Comparison of ENCODE assay signal across 11 cellular contexts in the genomic region with DNA sequence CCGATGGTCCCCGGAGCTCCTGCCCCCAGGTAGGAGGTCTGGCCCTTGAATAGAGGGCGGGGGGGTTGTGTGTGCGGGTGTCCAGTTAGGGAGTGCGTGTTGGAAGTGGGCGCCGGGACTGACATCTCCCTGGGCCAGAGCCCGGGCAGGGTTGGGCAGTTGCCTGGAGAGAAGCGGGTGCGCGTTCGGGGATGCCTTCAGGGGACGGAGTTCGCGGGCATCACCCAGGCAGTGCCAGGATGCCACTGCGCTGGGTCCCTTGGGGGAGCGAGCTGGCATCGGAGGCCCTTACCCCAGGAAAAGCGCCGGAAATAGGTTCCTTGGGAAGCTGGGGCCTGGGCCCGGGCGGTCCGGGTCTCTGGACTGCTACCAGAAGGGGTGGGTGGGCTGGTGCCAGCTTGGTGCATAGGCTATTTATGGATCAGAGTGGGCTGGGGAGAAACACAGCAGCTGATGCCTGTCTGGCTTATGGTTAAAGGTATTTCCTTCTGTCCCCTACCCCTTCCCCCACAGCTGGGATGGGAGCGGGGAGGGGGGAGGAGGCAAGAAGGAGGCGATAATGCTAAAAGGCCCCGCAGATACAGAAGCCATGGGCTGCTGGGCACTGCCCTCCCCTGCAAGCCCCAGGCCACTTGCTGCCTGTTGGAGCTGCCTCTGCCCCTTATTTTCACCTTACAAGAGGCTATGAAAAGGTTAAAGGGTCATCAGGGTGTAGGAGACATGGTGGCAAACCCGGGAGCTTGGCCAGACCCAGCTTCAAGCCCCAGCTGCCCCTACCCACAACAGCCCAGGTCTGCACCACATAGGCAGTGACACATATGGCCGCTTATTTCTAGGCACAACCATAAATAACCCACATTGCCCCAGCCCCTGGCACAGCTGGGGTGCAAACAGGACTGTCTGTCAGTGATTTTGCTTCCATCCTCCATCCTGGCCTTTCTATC. TPM values are rescaled to one million over a fixed set of nuclear protein-coding genes. Genes with fewer than 3 reads are reported as not detected.
DNase-seq lines count a peak whose midpoint lies in the region; ATAC-seq and TF ChIP-seq lines count a peak whose summit lies in the region.
"Had no signal": no experiment of that assay in that cellular context is flagged by ENCODE, and none has a peak within 500 bp of the region (broad histone marks: within the 10 kb centered on the region; RNA-seq: fewer than 3 reads in every experiment).

No MANE protein-coding gene starts in this region.

- no peak for TF ChIP-seq CTCF in KMS-11 (conservative IDR thresholded peaks at IDR 0.05; ENCODE audit: low read depth, low read length)
- TF ChIP-seq CTCF in neural progenitor cell (IDR thresholded peaks at IDR 0.05): no peak

- H3K4me1 ChIP-seq in BLaER1 (peaks cover 61% of the 10 kb centered on the region), KMS-11 (ENCODE audit: low read depth, poor library complexity, severe bottlenecking) (no peaks in the 10 kb centered on the region), neural progenitor cell (peaks cover 10% of the 10 kb centered on the region)

- 0 out of 2 replicates have a peak overlapping the region, but pooled peaks have one; percentile 31 for H3K9ac ChIP-seq in BLaER1
- H3K9ac ChIP-seq in KMS-11: no peak overlapping the region
- no peak overlapping the region for H3K9ac ChIP-seq in neural progenitor cell

- H3K79me2 ChIP-seq in KMS-11 (ENCODE audit: insufficient read depth, low read depth) (no peaks in the 10 kb centered on the region), neural progenitor cell (ENCODE audit: low read depth) (no peaks in the 10 kb centered on the region)

- no peak overlapping the region for H3K27ac Mint-ChIP-seq in effector memory CD8-positive, alpha-beta T cell
- no peak overlapping the region for H3K27ac Mint-ChIP-seq in neural progenitor cell
- H3K27ac Mint-ChIP-seq: activated CD8-positive, alpha-beta memory T cell treated with anti-CD3 and anti-CD28 coated beads, Interleukin-2, amount 10 ng/mL, durations not matched to agents 7 days and 5 days; natural killer cell treated with Interleukin-12 subunit alpha and Interleukin-12 subunit beta and Interleukin-15 and Interleukin-18, amount 100 ng/mL, for 72 hours had no signal

- peaks cover 13 to 55% of the 10 kb centered on the region in 2 donors for H3K27me3 Mint-ChIP-seq in effector memory CD8-positive, alpha-beta T cell
- H3K27me3 Mint-ChIP-seq in neural progenitor cell (ENCODE audit: insufficient read depth, low read depth): peaks cover 22% of the 10 kb centered on the region

- peak overlapping the region; percentile 26; the same call in 1 of the 2 replicates for H2AFZ ChIP-seq in KMS-11 (ENCODE audit: low read depth)
- peak overlapping the region; percentile 75 for H2AFZ ChIP-seq in neural progenitor cell (replicated peaks)

- ATAC-seq in effector memory CD8-positive, alpha-beta T cell (replicated peaks): no peak
- no peak for ATAC-seq in GM21526 (IDR thresholded peaks at IDR 0.05; ENCODE audit: low FRiP score, unreplicated experiment)

- H3K4me1 Mint-ChIP-seq in effector memory CD8-positive, alpha-beta T cell (ENCODE audit: low read depth in 2 of 2): peaks cover 5 to 14% of the 10 kb centered on the region in 2 donors
- peaks cover 18% of the 10 kb centered on the region for H3K4me1 Mint-ChIP-seq in neural progenitor cell

- H3K36me3 ChIP-seq in BLaER1: no peaks in the 10 kb centered on the region
- no peaks in the 10 kb centered on the region for H3K36me3 ChIP-seq in KMS-11 (ENCODE audit: insufficient read depth)
- H3K36me3 ChIP-seq in neural progenitor cell: no peaks in the 10 kb centered on the region

- H3K36me3 Mint-ChIP-seq in effector memory CD8-positive, alpha-beta T cell (ENCODE audit: insufficient read depth): no peaks in the 10 kb centered on the region
- no peaks in the 10 kb centered on the region for H3K36me3 Mint-ChIP-seq in neural progenitor cell
- H3K36me3 Mint-ChIP-seq: activated CD8-positive, alpha-beta memory T cell treated with anti-CD3 and anti-CD28 coated beads, Interleukin-2, amount 10 ng/mL, durations not matched to agents 7 days and 5 days; natural killer cell treated with Interleukin-12 subunit alpha and Interleukin-12 subunit beta and Interleukin-15 and Interleukin-18, amount 100 ng/mL, for 72 hours had no signal

- H4K20me1 ChIP-seq in BLaER1 (no peaks in the 10 kb centered on the region), KMS-11 (ENCODE audit: insufficient read depth) (no peaks in the 10 kb centered on the region), neural progenitor cell (ENCODE audit: low read depth) (no peaks in the 10 kb centered on the region)

- DNase-seq in effector memory CD8-positive, alpha-beta T cell: no peak
- DNase-seq in neural progenitor cell (ENCODE audit: low spot score) (no peak), SHP77 (lab: John Stamatoyannopoulos, UW) (no peak), LoVo (ENCODE audit: low spot score) (no peak), NCI-H774 (lab: John Stamatoyannopoulos, UW) (no peak)
- DNase-seq: activated CD8-positive, alpha-beta memory T cell treated with anti-CD3 and anti-CD28 coated beads, Interleukin-2, amount 10 ng/mL, durations not matched to agents 7 days and 5 days had no signal

- H3K27ac ChIP-seq in BLaER1 (no peak overlapping the region), KMS-11 (no peak overlapping the region), neural progenitor cell (no peak overlapping the region)
- H3K27ac ChIP-seq: HL-60 had no signal

- no peaks in the 10 kb centered on the region for H3K9me3 Mint-ChIP-seq in effector memory CD8-positive, alpha-beta T cell
- H3K9me3 Mint-ChIP-seq in neural progenitor cell: no peaks in the 10 kb centered on the region
- H3K9me3 Mint-ChIP-seq: natural killer cell treated with Interleukin-12 subunit alpha and Interleukin-12 subunit beta and Interleukin-15 and Interleukin-18, amount 100 ng/mL, for 72 hours had no signal

- H3K9me3 ChIP-seq in BLaER1 (no peaks in the 10 kb centered on the region), neural progenitor cell (ENCODE audit: low read depth) (no peaks in the 10 kb centered on the region)

- H3K4me2 ChIP-seq in BLaER1 (peak overlapping the region; percentile 98), KMS-11 (no peak overlapping the region), neural progenitor cell (peak overlapping the region; percentile 91)

- H3K4me3 ChIP-seq in BLaER1 (peak overlapping the region; percentile 66), KMS-11 (IDR thresholded peaks at IDR 0.05; ENCODE audit: insufficient read depth, low read depth, low read length) (no peak overlapping the region), neural progenitor cell (peak overlapping the region; percentile 62)

- H3K27me3 ChIP-seq in BLaER1: 0 out of 2 replicates have a peak, but pooled peaks cover 4% of the 10 kb centered on the region
- no peaks in the 10 kb centered on the region for H3K27me3 ChIP-seq in KMS-11 (ENCODE audit: insufficient read depth, low read depth)
- peaks cover 24% of the 10 kb centered on the region for H3K27me3 ChIP-seq in neural progenitor cell

- H3F3A ChIP-seq in neural progenitor cell (ENCODE audit: low read depth): peaks cover 21% of the 10 kb centered on the region

- H3K4me3 Mint-ChIP-seq in effector memory CD8-positive, alpha-beta T cell: peak overlapping the region; percentile 68 to 80
- H3K4me3 Mint-ChIP-seq in neural progenitor cell: peak overlapping the region; percentile 80
- H3K4me3 Mint-ChIP-seq: activated CD8-positive, alpha-beta memory T cell treated with anti-CD3 and anti-CD28 coated beads, Interleukin-2, amount 10 ng/mL, durations not matched to agents 7 days and 5 days; natural killer cell treated with Interleukin-12 subunit alpha and Interleukin-12 subunit beta and Interleukin-15 and Interleukin-18, amount 100 ng/mL, for 72 hours had no signal

RNA-seq across cellular contexts. Expression of a gene that starts 0.6 kb away (rescaled TPM):
- 0.41 and 1.8 TPM in 2 replicates for total RNA-seq in neural progenitor cell (ENCODE audit: low replicate concordance)

RNA-seq across cellular contexts. Expression of a gene that starts 40.6 kb away (rescaled TPM):
- 4,003 and 4,850 TPM in 2 replicates for total RNA-seq in neural progenitor cell (ENCODE audit: low replicate concordance)
